Comparison of ENCODE assay signal across 19 cellular contexts in genomic region chr1:203317429-203318228, GRCh38. TPM values are rescaled to one million over a fixed set of nuclear protein-coding genes. Genes with fewer than 3 reads are reported as not detected.
A peak's percentile ranks its signal among the peaks of the same experiment; 100 is the strongest.
DNase-seq lines count a peak whose midpoint lies in the region; ATAC-seq, FAIRE-seq and TF ChIP-seq lines count a peak whose summit lies in the region.
"Had no signal": no experiment of that assay in that cellular context is flagged by ENCODE, and none has a peak within 500 bp of the region (broad histone marks: within the 10 kb centered on the region; RNA-seq: fewer than 3 reads in every experiment).

No MANE protein-coding gene starts in this region.

- H3K36me3 ChIP-seq in CD8-positive, alpha-beta memory T cell (ENCODE audit: insufficient read depth, low read length): no peaks in the 10 kb centered on the region
- no peaks in the 10 kb centered on the region for H3K36me3 ChIP-seq in body of pancreas (replicated peaks in 1 of 2; ENCODE audit: insufficient read depth in 1 of 2, low read depth in 2 of 2)
- H3K36me3 ChIP-seq in pancreas: no peaks in the 10 kb centered on the region
- no peaks in the 10 kb centered on the region for H3K36me3 ChIP-seq in MG63

- peaks cover 44% of the 10 kb centered on the region for H3K4me1 ChIP-seq in CD8-positive, alpha-beta memory T cell (ENCODE audit: insufficient read depth, low read length)
- H3K4me1 ChIP-seq in body of pancreas (peaks cover 72% of the 10 kb centered on the region), pancreas (peaks cover 28 to 55% (median 38%) of the 10 kb centered on the region in 3 donors)

- no peaks in the 10 kb centered on the region for H3K27me3 ChIP-seq in CD8-positive, alpha-beta memory T cell (ENCODE audit: insufficient read depth, low read length, poor library complexity, severe bottlenecking)
- H3K27me3 ChIP-seq in body of pancreas (no peaks in the 10 kb centered on the region), pancreas (no peaks in the 10 kb centered on the region), MG63 (peaks cover 3% of the 10 kb centered on the region; the same call in 1 of the 2 replicates)

- no peak for FAIRE-seq in pancreas (lab: Jason Lieb, UNC)
- FAIRE-seq: HTR-8/SVneo had no signal

- DNase-seq in CD8-positive, alpha-beta memory T cell: no peak
- DNase-seq in body of pancreas: peak in 2 of 4 donors; percentile 28 to 47
- no peak for DNase-seq in pancreas
- DNase-seq in glomerular visceral epithelial cell (ENCODE audit: extremely low spot score): no peak
- DNase-seq in stimulated activated naive CD8-positive, alpha-beta T cell treated with anti-CD3 and anti-CD28 coated beads, Interleukin-15, amount 100 ng/mL, for 72 hours: no peak
- no peak for DNase-seq in MG63
- DNase-seq: activated CD4-positive, CD25-positive, alpha-beta regulatory T cell; AML-193; amniotic stem cell; cortex of kidney; DND-41; head of caudate nucleus; NCI-H1048; NCI-H2227 treated with DMSO at 0.1 percent for 48 hours; nephron progenitor cell; SW 1271 had no signal

- peaks cover 56 to 68% (median 67%) of the 10 kb centered on the region in 3 donors for H3K4me1 Mint-ChIP-seq in CD8-positive, alpha-beta memory T cell
- peaks cover 61% of the 10 kb centered on the region for H3K4me1 Mint-ChIP-seq in stimulated activated naive CD8-positive, alpha-beta T cell treated with anti-CD3 and anti-CD28 coated beads, Interleukin-15, amount 100 ng/mL, for 72 hours

- no peak overlapping the region for H3K4me3 ChIP-seq in CD8-positive, alpha-beta memory T cell (ENCODE audit: low read length)
- no peak overlapping the region for H3K4me3 ChIP-seq in body of pancreas
- H3K4me3 ChIP-seq in pancreas: no peak overlapping the region
- H3K4me3 ChIP-seq in MG63: no peak overlapping the region

- WGBS in body of pancreas, 2 donors: 47 to 59% methylated on average over 7 of the region's 7 CpGs
- WGBS in pancreas, 2 donors: 50 to 51% methylated on average over 7 of the region's 7 CpGs

- peak overlapping the region; percentile 72 for H3K27ac ChIP-seq in 22Rv1
- H3K27ac ChIP-seq in CD8-positive, alpha-beta memory T cell (ENCODE audit: low read depth, low read length): no peak overlapping the region
- peak overlapping the region; percentile 76 to 90 (median 86) for H3K27ac ChIP-seq in body of pancreas
- peak overlapping the region; percentile 37 to 72 (median 68) for H3K27ac ChIP-seq in pancreas

- no peak for ATAC-seq in body of pancreas
- no peak for ATAC-seq in pancreas
- no peak for ATAC-seq in esophagus mucosa
- ATAC-seq in stimulated activated naive CD8-positive, alpha-beta T cell treated with anti-CD3 and anti-CD28 coated beads, Interleukin-15, amount 100 ng/mL, for 72 hours: no peak

- H3K9me3 Mint-ChIP-seq in CD8-positive, alpha-beta memory T cell: no peaks in the 10 kb centered on the region
- no peaks in the 10 kb centered on the region for H3K9me3 Mint-ChIP-seq in stimulated activated naive CD8-positive, alpha-beta T cell treated with anti-CD3 and anti-CD28 coated beads, Interleukin-15, amount 100 ng/mL, for 72 hours

- POLR2A ChIA-PET in CD8-positive, alpha-beta memory T cell (lab: Charles Lee): interaction anchor here (1.3 to 2.8 kb wide), 2 partner anchors 10 to 11 kb away, joined by 5 to 14 read pairs; partner anchors contain the start of gene BTG2

- TF ChIP-seq CTCF in 22Rv1 (IDR thresholded peaks at IDR 0.05) (no peak), body of pancreas (IDR thresholded peaks at IDR 0.05) (peak in 1 of 7 experiments; percentile 5), pancreas (IDR thresholded peaks at IDR 0.05) (no peak)

- intact Hi-C loops in body of pancreas (cut with DNase I): no loop called here
- intact Hi-C loops in pancreas (cut with DNase I): no loop called here

- H3K27me3 Mint-ChIP-seq in CD8-positive, alpha-beta memory T cell: peaks cover 0 to 1% of the 10 kb centered on the region in 2 donors
- no peaks in the 10 kb centered on the region for H3K27me3 Mint-ChIP-seq in stimulated activated naive CD8-positive, alpha-beta T cell treated with anti-CD3 and anti-CD28 coated beads, Interleukin-15, amount 100 ng/mL, for 72 hours

- H3K36me3 Mint-ChIP-seq in CD8-positive, alpha-beta memory T cell: peaks cover 0 to 5% (median 2%) of the 10 kb centered on the region in 3 donors

- H3K4me3 Mint-ChIP-seq in CD8-positive, alpha-beta memory T cell: no peak overlapping the region
- H3K4me3 Mint-ChIP-seq in stimulated activated naive CD8-positive, alpha-beta T cell treated with anti-CD3 and anti-CD28 coated beads, Interleukin-15, amount 100 ng/mL, for 72 hours: no peak overlapping the region
- H3K4me3 Mint-ChIP-seq: nephron progenitor cell had no signal

- TF ChIP-seq POLR2A in body of pancreas (IDR thresholded peaks at IDR 0.05): no peak

- peak overlapping the region in 7 of 8 donors; percentile 1 to 94 (median 24) for H3K27ac Mint-ChIP-seq in CD8-positive, alpha-beta memory T cell
- no peak overlapping the region for H3K27ac Mint-ChIP-seq in stimulated activated naive CD8-positive, alpha-beta T cell treated with anti-CD3 and anti-CD28 coated beads, Interleukin-15, amount 100 ng/mL, for 72 hours
- H3K27ac Mint-ChIP-seq: nephron progenitor cell had no signal

- CTCF ChIA-PET in CD8-positive, alpha-beta memory T cell (lab: Charles Lee): interaction anchor here (0.8 to 2.1 kb wide), 2 partner anchors 45 to 50 kb away, joined by 3 to 8 read pairs; no protein-coding TSS in a partner anchor

- no peaks in the 10 kb centered on the region for H3K9me3 ChIP-seq in CD8-positive, alpha-beta memory T cell (ENCODE audit: low read length)
- H3K9me3 ChIP-seq in body of pancreas: no peaks in the 10 kb centered on the region
- H3K9me3 ChIP-seq in pancreas: no peaks in the 10 kb centered on the region
- H3K9me3 ChIP-seq in MG63: no peaks in the 10 kb centered on the region

RNA-seq across cellular contexts. Expression of gene BTG2, which starts 12.3 kb away (rescaled TPM):
- total RNA-seq in CD8-positive, alpha-beta memory T cell: 100 to 1,000 TPM in 1 of 2 experiments, 10 to 100 TPM in 1; 97.8 to 102 TPM
- polyA plus RNA-seq in CD8-positive, alpha-beta memory T cell: 138 TPM
- 100 to 1,000 TPM; 122 to 160 TPM for total RNA-seq in body of pancreas
- total RNA-seq in pancreas: 100 to 1,000 TPM in 5 of 6 donors, 10 to 100 TPM in 1; 83.1 to 452 (median 192) TPM
- 100 to 1,000 TPM; 143 to 197 TPM for polyA plus RNA-seq in pancreas
- 22.6 TPM for total RNA-seq in esophagus mucosa
- 0.10 and 2.0 TPM in 2 replicates for total RNA-seq in MG63 (2014; rRNA removed; shearing (Covaris generic); ENCODE audit: low replicate concordance)

RNA-seq across cellular contexts. Expression of gene FMOD, which starts 33.3 kb away (rescaled TPM):
- 1 to 10 TPM in 1 of 2 experiments, under 1 TPM in 1; 0.51 to 1.2 TPM for total RNA-seq in CD8-positive, alpha-beta memory T cell
- polyA plus RNA-seq in CD8-positive, alpha-beta memory T cell: not detected
- total RNA-seq in body of pancreas (10 to 100 TPM; 14.2 to 18.7 TPM), pancreas (10 to 100 TPM in 4 of 6 donors, 1 to 10 TPM in 2; 4.3 to 14.6 (median 11.1) TPM), esophagus mucosa (4.5 TPM)
- polyA plus RNA-seq in pancreas: 1 to 10 TPM; 3.8 to 6.5 TPM
- not detected in 2 replicates for total RNA-seq in MG63 (2014; rRNA removed; shearing (Covaris generic); ENCODE audit: low replicate concordance)

Comparison
In these comparisons a context has a peak if more than half of its experiments do, and no peak if none do; other contexts are left out.
1. H3K27ac Mint-ChIP-seq: peak in CD8-positive, alpha-beta memory T cell (7 of 8); none in stimulated activated naive CD8-positive, alpha-beta T cell treated with anti-CD3 and anti-CD28 coated beads, Interleukin-15, amount 100 ng/mL, for 72 hours (0 of 2).